8 cellular contexts compared by ENCODE assay signal in the genomic region with DNA sequence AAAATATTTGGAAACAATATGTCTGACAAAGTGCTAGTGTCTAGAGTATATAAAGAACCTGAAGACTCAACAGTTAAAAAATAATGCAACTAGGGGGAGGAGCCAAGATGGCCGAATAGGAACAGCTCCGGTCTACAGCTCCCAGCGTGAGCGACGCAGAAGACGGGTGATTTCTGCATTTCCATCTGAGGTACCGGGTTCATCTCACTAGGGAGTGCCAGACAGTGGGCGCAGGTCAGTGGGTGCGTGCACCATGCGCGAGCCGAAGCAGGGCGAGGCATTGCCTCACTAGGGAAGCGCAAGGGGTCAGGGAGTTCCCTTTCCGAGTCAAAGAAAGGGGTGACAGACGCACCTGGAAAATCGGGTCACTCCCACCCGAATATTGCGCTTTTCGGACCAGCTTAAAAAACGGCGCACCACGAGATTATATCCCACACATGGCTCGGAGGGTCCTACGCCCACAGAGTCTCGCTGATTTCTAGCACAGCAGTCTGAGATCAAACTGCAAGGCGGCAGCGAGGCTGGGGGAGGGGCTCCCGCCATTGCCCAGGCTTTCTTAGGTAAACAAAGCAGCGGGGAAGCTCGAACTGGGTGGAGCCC. TPM values are rescaled to one million over a fixed set of nuclear protein-coding genes. Genes with fewer than 3 reads are reported as not detected.
DNase-seq lines count a peak whose midpoint lies in the region; ATAC-seq and TF ChIP-seq lines count a peak whose summit lies in the region.
"Not testable (repeated sequence)": the region's sequence is repeated elsewhere in the genome, so short reads cannot be mapped to it uniquely, and the experiment has no call there.
"Had no signal": no experiment of that assay in that cellular context is flagged by ENCODE, and none has a peak within 500 bp of the region (broad histone marks: within the 10 kb centered on the region; RNA-seq: fewer than 3 reads in every experiment).

No MANE protein-coding gene starts in this region.

- not testable (repeated sequence) for TF ChIP-seq CTCF in GM23338 (conservative IDR thresholded peaks at IDR 0.05; ENCODE audit: low read depth in 2 of 2); PC-9 (conservative IDR thresholded peaks at IDR 0.05); fibroblast of villous mesenchyme (IDR thresholded peaks at IDR 0.05; ENCODE audit: insufficient read depth, low read depth, low read length); neural crest cell (conservative IDR thresholded peaks at IDR 0.05); type B pancreatic cell (conservative IDR thresholded peaks at IDR 0.05)

- ATAC-seq in GM23338, result not testable (repeated sequence)

- H3K79me2 ChIP-seq in GM23338 (replicated peaks; ENCODE audit: insufficient read depth); PC-9 (ENCODE audit: low read depth): not testable (repeated sequence)

- H3K4me1 Mint-ChIP-seq in GM23338; activated CD4-positive, alpha-beta T cell treated with anti-CD3 and anti-CD28 coated beads, Interleukin-2, amount 10 ng/mL, durations not matched to agents 24 days and 14 days; type B pancreatic cell (ENCODE audit: unreplicated experiment): not testable (repeated sequence)
- H3K4me1 Mint-ChIP-seq in neural crest cell, result peaks cover 11% of the 10 kb centered on the region

- not testable (repeated sequence) for H3K27ac Mint-ChIP-seq in GM23338; activated CD4-positive, alpha-beta T cell treated with anti-CD3 and anti-CD28 coated beads, Interleukin-2, amount 10 ng/mL, durations not matched to agents 24 days and 14 days; type B pancreatic cell
- peak overlapping the region; percentile 93 for H3K27ac Mint-ChIP-seq in neural crest cell (ENCODE audit: unreplicated experiment)

- H3K9me3 ChIP-seq in PC-9 (ENCODE audit: insufficient read depth, low read depth), result not testable (repeated sequence)

- DNase-seq in GM23338 (ENCODE audit: low spot score); PC-9; fibroblast of villous mesenchyme (ENCODE audit: low read depth); type B pancreatic cell (ENCODE audit: extremely low spot score, unreplicated experiment): not testable (repeated sequence)
- DNase-seq in activated CD4-positive, alpha-beta T cell treated with anti-CD3 and anti-CD28 coated beads, Interleukin-2, amount 10 ng/mL, durations not matched to agents 24 days and 14 days, result peak; percentile 17
- peak; percentile 26 for DNase-seq in neural crest cell (ENCODE audit: low read depth, low spot score)

- H3K4me2 ChIP-seq in GM23338, result peak overlapping the region; percentile 59
- peak overlapping the region; percentile 43 for H3K4me2 ChIP-seq in PC-9

- H3K27me3 Mint-ChIP-seq in GM23338 (ENCODE audit: insufficient read depth, low read depth, poor library complexity); neural crest cell (ENCODE audit: low read depth): not testable (repeated sequence)
- H3K27me3 Mint-ChIP-seq in activated CD4-positive, alpha-beta T cell treated with anti-CD3 and anti-CD28 coated beads, Interleukin-2, amount 10 ng/mL, durations not matched to agents 24 days and 14 days, result peaks cover 39% of the 10 kb centered on the region
- H3K27me3 Mint-ChIP-seq in type B pancreatic cell, result peaks cover 11% of the 10 kb centered on the region

- POLR2A ChIA-PET in PC-9 (lab: Charles Lee; ENCODE audit: unreplicated experiment), result not testable (repeated sequence)

- not testable (repeated sequence) for H3K36me3 Mint-ChIP-seq in GM23338 (ENCODE audit: low read depth); activated CD4-positive, alpha-beta T cell treated with anti-CD3 and anti-CD28 coated beads, Interleukin-2, amount 10 ng/mL, durations not matched to agents 24 days and 14 days (ENCODE audit: low read depth); type B pancreatic cell
- H3K36me3 Mint-ChIP-seq in neural crest cell (ENCODE audit: low read depth), result peaks cover 14% of the 10 kb centered on the region

- not testable (repeated sequence) for H3K27me3 ChIP-seq in GM23338 (ENCODE audit: insufficient read depth); PC-9 (ENCODE audit: insufficient read depth, low read depth)

- H2AFZ ChIP-seq in GM23338, result not testable (repeated sequence)
- H2AFZ ChIP-seq in PC-9, result peak overlapping the region; percentile 71

- not testable (repeated sequence) for H4K20me1 ChIP-seq in GM23338 (replicated peaks; ENCODE audit: insufficient read depth); PC-9 (ENCODE audit: insufficient read depth)

- not testable (repeated sequence) for H3K27ac ChIP-seq in GM23338 (ENCODE audit: low read depth); PC-9

- CTCF ChIA-PET in PC-9 (lab: Charles Lee), result not testable (repeated sequence)

- not testable (repeated sequence) for H3K36me3 ChIP-seq in GM23338 (ENCODE audit: insufficient read depth); PC-9 (ENCODE audit: low read depth)

- not testable (repeated sequence) for H3K9me2 ChIP-seq in GM23338 (ENCODE audit: insufficient read depth); PC-9 (ENCODE audit: insufficient read depth)

- not testable (repeated sequence) for BruUV-seq in PC-9 (replicated peaks; lab: Mats Ljungman, UMichigan)

- not testable (repeated sequence) for H3F3A ChIP-seq in GM23338 (replicated peaks; ENCODE audit: low read depth); PC-9 (ENCODE audit: insufficient read depth, low read depth)

- H3K4me3 ChIP-seq in GM23338 (peak overlapping the region; percentile 50), PC-9 (peak overlapping the region; percentile 47; the same call in 1 of the 2 replicates), fibroblast of villous mesenchyme (ENCODE audit: low read depth, low read length) (peak overlapping the region; percentile 33)

- intact Hi-C loops in PC-9 (cut with micrococcal nuclease; ENCODE audit: unreplicated experiment); activated CD4-positive, alpha-beta T cell treated with anti-CD3 and anti-CD28 coated beads, Interleukin-2, amount 10 ng/mL, durations not matched to agents 24 days and 14 days (cut with micrococcal nuclease): not testable (repeated sequence)

- H3K4me3 Mint-ChIP-seq in GM23338, result peak overlapping the region; percentile 67
- H3K4me3 Mint-ChIP-seq in activated CD4-positive, alpha-beta T cell treated with anti-CD3 and anti-CD28 coated beads, Interleukin-2, amount 10 ng/mL, durations not matched to agents 24 days and 14 days, result not testable (repeated sequence)
- peak overlapping the region; percentile 92 for H3K4me3 Mint-ChIP-seq in neural crest cell
- peak overlapping the region; percentile 85 for H3K4me3 Mint-ChIP-seq in type B pancreatic cell

- peaks cover 15% of the 10 kb centered on the region for H3K9me3 Mint-ChIP-seq in GM23338
- not testable (repeated sequence) for H3K9me3 Mint-ChIP-seq in activated CD4-positive, alpha-beta T cell treated with anti-CD3 and anti-CD28 coated beads, Interleukin-2, amount 10 ng/mL, durations not matched to agents 24 days and 14 days; neural crest cell; type B pancreatic cell

- H3K4me1 ChIP-seq in GM23338 (ENCODE audit: insufficient read depth); PC-9 (replicated peaks; ENCODE audit: insufficient read depth): not testable (repeated sequence)

RNA-seq across cellular contexts. Expression of gene RGR, which starts 35.1 kb away (rescaled TPM):
- total RNA-seq in GM23338 (2014; rRNA removed; shearing (Covaris generic)), result not detected in 2 replicates
- not detected in 2 replicates for polyA plus RNA-seq in GM23338 (2016; fragmentation: Nextera tagmentation; extraction: Ambion mirVana)
- total RNA-seq in PC-9 (2021) (not detected in 2 replicates), fibroblast of villous mesenchyme (not detected in 2 replicates), neural crest cell (0.23 TPM in 1 of 2 replicates, not detected in the other), type B pancreatic cell (ENCODE audit: low replicate concordance) (not detected in 2 replicates)
- not detected in 2 replicates for total RNA-seq in activated CD4-positive, alpha-beta T cell treated with anti-CD3 and anti-CD28 coated beads, Interleukin-2, amount 10 ng/mL, durations not matched to agents 24 days and 14 days
- total RNA-seq: IMR-90 had no signal
- polyA plus RNA-seq: IMR-90 had no signal

RNA-seq across cellular contexts. Expression of gene LRIT1, which starts 38.6 kb away (rescaled TPM):
- total RNA-seq in GM23338 (2014; rRNA removed; shearing (Covaris generic)), result 0.07 TPM in 1 of 2 replicates, not detected in the other
- polyA plus RNA-seq in GM23338 (2016; fragmentation: Nextera tagmentation; extraction: Ambion mirVana), result not detected in 2 replicates
- total RNA-seq in PC-9 (2021), result not detected in 2 replicates
- total RNA-seq in activated CD4-positive, alpha-beta T cell treated with anti-CD3 and anti-CD28 coated beads, Interleukin-2, amount 10 ng/mL, durations not matched to agents 24 days and 14 days, result not detected in 2 replicates
- total RNA-seq in fibroblast of villous mesenchyme, result not detected in 2 replicates
- total RNA-seq in neural crest cell, result not detected in 2 replicates
- not detected in 2 replicates for total RNA-seq in type B pancreatic cell (ENCODE audit: low replicate concordance)
- total RNA-seq: IMR-90, Right ventricle myocardium inferior had no signal
- polyA plus RNA-seq: IMR-90 had no signal

RNA-seq across cellular contexts. Expression of gene CCSER2, which starts 48.4 kb away (rescaled TPM):
- total RNA-seq in GM23338 (2014; rRNA removed; shearing (Covaris generic)), result 30.6 and 33.8 TPM in 2 replicates
- polyA plus RNA-seq in GM23338 (2016; fragmentation: Nextera tagmentation; extraction: Ambion mirVana), result 25.4 and 37.2 TPM in 2 replicates
- total RNA-seq in PC-9 (2021), result 42.2 and 56.6 TPM in 2 replicates
- 42.9 and 45.6 TPM in 2 replicates for total RNA-seq in activated CD4-positive, alpha-beta T cell treated with anti-CD3 and anti-CD28 coated beads, Interleukin-2, amount 10 ng/mL, durations not matched to agents 24 days and 14 days
- total RNA-seq in fibroblast of villous mesenchyme, result 34.8 and 48.4 TPM in 2 replicates
- total RNA-seq in neural crest cell, result 37.5 and 47.4 TPM in 2 replicates
- 43.9 and 85.8 TPM in 2 replicates for total RNA-seq in type B pancreatic cell (ENCODE audit: low replicate concordance)

RNA-seq across cellular contexts. Expression of gene LRIT2, which starts 54.6 kb away (rescaled TPM):
- not detected in 2 replicates for total RNA-seq in GM23338 (2014; rRNA removed; shearing (Covaris generic))
- not detected in 2 replicates for polyA plus RNA-seq in GM23338 (2016; fragmentation: Nextera tagmentation; extraction: Ambion mirVana)
- total RNA-seq in PC-9 (2021), result not detected in 2 replicates
- total RNA-seq in activated CD4-positive, alpha-beta T cell treated with anti-CD3 and anti-CD28 coated beads, Interleukin-2, amount 10 ng/mL, durations not matched to agents 24 days and 14 days, result not detected in 2 replicates
- not detected in 2 replicates for total RNA-seq in fibroblast of villous mesenchyme
- not detected in 2 replicates for total RNA-seq in neural crest cell
- total RNA-seq in type B pancreatic cell (ENCODE audit: low replicate concordance), result not detected in 2 replicates
- total RNA-seq: IMR-90, Right ventricle myocardium inferior had no signal
- polyA plus RNA-seq: IMR-90 had no signal
